8 cellular contexts compared by ENCODE assay signal in genomic region chr1:78114034-78114956, GRCh38.
DNase-seq lines count a peak whose midpoint lies in the region; ATAC-seq, FAIRE-seq and TF ChIP-seq lines count a peak whose summit lies in the region.

No MANE protein-coding gene starts in this region.

- ATAC-seq in HG02840 (IDR thresholded peaks at IDR 0.05; ENCODE audit: low FRiP score, unreplicated experiment) (peak; percentile 80), GM12878 (peak; percentile 93)

- intact Hi-C loops in GM12878 (cut with micrococcal nuclease; ENCODE audit: unreplicated experiment): loop anchor here (1.0 to 10.0 kb wide), 7 partner anchors 110 to 969 kb away; partner anchors contain the start of genes DNAJB4 and ZZZ3

- POLR2A ChIA-PET in GM12878 (lab: Charles Lee): interaction anchor here (1.4 kb wide), 1 partner anchor 26 kb away, joined by 5 read pairs; no protein-coding TSS in a partner anchor

- no peak overlapping the region for H3K4me2 ChIP-seq in GM12878 (ENCODE audit: control insufficient read depth, insufficient read depth)

- CTCF ChIA-PET in GM12878 (lab: Yijun Ruan, JAX): interaction anchor here (0.6 to 3.5 kb wide), 48 partner anchors 9 to 1783 kb away, joined by 3 to 40 read pairs (median 4); partner anchors contain the start of genes DNAJB4, FUBP1 and NEXN

- RAD21 ChIA-PET in GM12878 (lab: Charles Lee; ENCODE audit: unreplicated experiment): interaction anchor here (0.6 to 1.7 kb wide), 24 partner anchors 11 to 1960 kb away, joined by 3 to 13 read pairs (median 4); partner anchors contain the start of genes DNAJB4 and FUBP1

- H2AFZ ChIP-seq in GM12878 (ENCODE audit: control insufficient read depth, low read depth, low read length): peak overlapping the region; percentile 51; the same call in 1 of the 2 replicates

- SMC1A ChIA-PET in GM12878 (lab: Charles Lee; ENCODE audit: uncharacterized antibody, unreplicated experiment): interaction anchor here (0.6 to 2.8 kb wide), 23 partner anchors 9 to 993 kb away, joined by 3 to 14 read pairs (median 4); partner anchors contain the start of genes DNAJB4 and FUBP1

- peak; percentile 98 for FAIRE-seq in GM12878 (lab: Jason Lieb, UNC)

- H3K9me3 ChIP-seq in GM12878 (replicated peaks; ENCODE audit: control insufficient read depth, insufficient read depth, low read length): no peaks in the 10 kb centered on the region

- H3K9ac ChIP-seq in GM12878 (ENCODE audit: control insufficient read depth, insufficient read depth, low read length): no peak overlapping the region

- TF ChIP-seq EP300 in GM12878 (IDR thresholded peaks at IDR 0.05; ENCODE audit: borderline replicate concordance in 1 of 2, control insufficient read depth in 1 of 2, low read depth in 2 of 2, low read length in 2 of 2): no peak

- no peaks in the 10 kb centered on the region for H3K79me2 ChIP-seq in GM12878 (ENCODE audit: control insufficient read depth, insufficient read depth, low read length)

- H3K4me3 ChIP-seq in GM12878: no peak overlapping the region

- BruUV-seq in GM12878 (replicated peaks; lab: Mats Ljungman, UMichigan): no TSS peak

- no peaks in the 10 kb centered on the region for H3K27me3 ChIP-seq in GM12878 (replicated peaks in 1 of 2; ENCODE audit: control insufficient read depth in 2 of 2, insufficient read depth in 2 of 2, low read length in 1 of 2)

- peak; percentile 55 for DNase-seq in A172 (ENCODE audit: low spot score)
- peak; percentile 58 for DNase-seq in GM13977 (ENCODE audit: low spot score)
- peak; percentile 63 for DNase-seq in NCI-H128 (lab: John Stamatoyannopoulos, UW; ENCODE audit: unreplicated experiment)
- peak; percentile 73 for DNase-seq in SW480 (ENCODE audit: low spot score)
- DNase-seq in GM12878 (ENCODE audit: low read depth, low spot score): peak; percentile 38
- DNase-seq in hypothalamus (lab: John Stamatoyannopoulos, UW): peak in 28 of 51 donors; percentile 0 to 72 (median 18)
- DNase-seq in stimulated activated CD4-positive, alpha-beta T cell treated with anti-CD3 and anti-CD28 coated beads, Interleukin-12 subunit alpha, Interleukin-12 subunit beta, amount 100 ng/mL, for 4 hours: peak; percentile 30

- no peak for TF ChIP-seq POLR2A in GM12878 (IDR thresholded peaks at IDR 0.05; ENCODE audit: low read depth, low read length)

- H3K27ac ChIP-seq in GM12878 (ENCODE audit: control insufficient read depth, insufficient read depth): no peak overlapping the region

- 63% methylated on average over 9 of the region's 9 CpGs for WGBS in GM12878 (ENCODE audit: insufficient coverage, insufficient replicate concordance, low lambda C conversion rate, missing lambda C conversion rate)

- in situ Hi-C loops in GM13977 (cut with MboI; ENCODE audit: low pct_unique_long_range_greater_than_20kb, low sequenced_read_pairs, unreplicated experiment) (loop anchor here (25.0 kb wide), 2 partner anchors 277 to 952 kb away; no protein-coding TSS in a partner anchor), GM12878 (cut with MboI) (loop anchor here (5.0 to 10.0 kb wide), 2 partner anchors 289 to 967 kb away; no protein-coding TSS in a partner anchor)

- peak; percentile 99 for TF ChIP-seq RAD21 in GM12878 (IDR thresholded peaks at IDR 0.05; ENCODE audit: insufficient read depth, low read depth, low read length)

- TF ChIP-seq CTCF in GM13977 (IDR thresholded peaks at IDR 0.05; ENCODE audit: extremely low read depth, insufficient read depth, missing control alignments) (peak; percentile 78), GM12878 (IDR thresholded peaks at IDR 0.05 in 2 of 3, conservative IDR thresholded peaks at IDR 0.05 in 1 of 3; ENCODE audit: control insufficient read depth in 2 of 3, extremely low read depth in 1 of 3, insufficient read depth in 1 of 3, low read depth in 3 of 3, low read length in 3 of 3) (peak; percentile 67 to 100 (median 86); a peak in 5 of 6 replicates)

- no peaks in the 10 kb centered on the region for H4K20me1 ChIP-seq in GM12878 (ENCODE audit: control insufficient read depth, insufficient read depth)

- H3K4me1 ChIP-seq in GM12878 (ENCODE audit: control insufficient read depth, insufficient read depth, low read length): peaks cover 6% of the 10 kb centered on the region

- H3K36me3 ChIP-seq in GM12878 (ENCODE audit: control insufficient read depth in 2 of 2, insufficient read depth in 2 of 2, low read length in 1 of 2): no peaks in the 10 kb centered on the region

TF ChIP-seq in GM12878, 131 proteins besides CTCF, POLR2A, EP300 and RAD21:
- TF ChIP-seq CBX5 (IDR thresholded peaks at IDR 0.05; ENCODE audit: low read depth) (0 out of 2 replicates have a peak, but pooled peaks have one; percentile 42), YY1 (IDR thresholded peaks at IDR 0.05; ENCODE audit: low read depth, low read length) (0 out of 2 replicates have a peak, but pooled peaks have one; percentile 36), ATF2 (IDR thresholded peaks at IDR 0.05; ENCODE audit: low read length) (0 out of 2 replicates have a peak, but pooled peaks have one; percentile 16), RELA (IDR thresholded peaks at IDR 0.05; ENCODE audit: borderline replicate concordance, partially characterized antibody) (no peak), FOXM1 (IDR thresholded peaks at IDR 0.05; ENCODE audit: low read depth, low read length) (peak; percentile 87), SMC3 (IDR thresholded peaks at IDR 0.05; ENCODE audit: borderline replicate concordance, low read length) (peak; percentile 92), ZNF384 (IDR thresholded peaks at IDR 0.05; ENCODE audit: borderline replicate concordance, low read depth, low read length) (peak; percentile 77), MEF2A (IDR thresholded peaks at IDR 0.05; ENCODE audit: insufficient read depth, low read depth, low read length) (0 out of 2 replicates have a peak, but pooled peaks have one; percentile 9), MLLT1 (IDR thresholded peaks at IDR 0.05) (no peak), SKIL (IDR thresholded peaks at IDR 0.05; ENCODE audit: low read depth, poor library complexity, severe bottlenecking) (peak; percentile 28), TAF1 (IDR thresholded peaks at IDR 0.05; ENCODE audit: borderline replicate concordance, low read depth, low read length) (no peak)

Comparison
In these comparisons a context has a peak if more than half of its experiments do, and no peak if none do; other contexts are left out.
1. DNase-seq: peak in every context shown above with its lines; median percentile 73 in SW480; 63 in NCI-H128; 58 in GM13977; 55 in A172; 38 in GM12878; 30 in stimulated activated CD4-positive, alpha-beta T cell treated with anti-CD3 and anti-CD28 coated beads, Interleukin-12 subunit alpha, Interleukin-12 subunit beta, amount 100 ng/mL, for 4 hours; 18 in hypothalamus.